ENCODE assay signal across 10 cellular contexts in genomic region chr7:100087055-100087750, GRCh38. TPM values are rescaled to one million over a fixed set of nuclear protein-coding genes. Genes with fewer than 3 reads are reported as not detected.
DNase-seq lines count a peak whose midpoint lies in the region; ATAC-seq, FAIRE-seq and TF ChIP-seq lines count a peak whose summit lies in the region.
"Had no signal": no experiment of that assay in that cellular context is flagged by ENCODE, and none has a peak within 500 bp of the region (broad histone marks: within the 10 kb centered on the region; RNA-seq: fewer than 3 reads in every experiment).

No MANE protein-coding gene starts in this region.

- TF ChIP-seq EP300 in A549 (IDR thresholded peaks at IDR 0.05), result no peak

- TF ChIP-seq CTCF in A549 (IDR thresholded peaks at IDR 0.05) (no peak), HCT116 (IDR thresholded peaks at IDR 0.05 in 2 of 3, conservative IDR thresholded peaks at IDR 0.05 in 1 of 3; ENCODE audit: borderline replicate concordance in 1 of 3, insufficient read depth in 1 of 3, low read depth in 2 of 3, low read length in 2 of 3) (no peak), Calu3 (IDR thresholded peaks at IDR 0.05; ENCODE audit: unreplicated experiment) (no peak)

- H3K36me3 ChIP-seq in HCT116 (ENCODE audit: control insufficient read depth in 1 of 2, insufficient read depth in 2 of 2, low read length in 2 of 2), result peaks cover 2 to 16% of the 10 kb centered on the region in 2 experiments; a peak in 2 of 4 replicates

- no peaks in the 10 kb centered on the region for H3K9me2 ChIP-seq in HCT116 (ENCODE audit: insufficient read depth)

- no peak overlapping the region for H3K27ac Mint-ChIP-seq in Calu3 (ENCODE audit: unreplicated experiment)

- peaks cover 21% of the 10 kb centered on the region for H3K79me2 ChIP-seq in HCT116 (ENCODE audit: insufficient read depth, low read length)

- no peak for FAIRE-seq in A549 (lab: Jason Lieb, UNC)

- no peaks in the 10 kb centered on the region for H3K9me3 Mint-ChIP-seq in Calu3 (ENCODE audit: low read depth, unreplicated experiment)

- RAD21 ChIA-PET in HCT116 (lab: Charles Lee; ENCODE audit: low non-redundant PET in 1 of 2, low total read pairs in 2 of 2, uncharacterized antibody in 2 of 2, unreplicated experiment in 2 of 2), result interaction anchor here in 1 of 2 experiments (0.7 kb wide), 1 partner anchor 70 kb away, joined by 11 read pairs; no protein-coding TSS in a partner anchor

- peaks cover 22% of the 10 kb centered on the region for H3K4me1 Mint-ChIP-seq in Calu3 (ENCODE audit: low read depth, unreplicated experiment)

- 70% methylated on average over 10 of the region's 10 CpGs for WGBS in A549 (ENCODE audit: missing lambda C conversion rate)

- H3K4me1 ChIP-seq in A549 (peaks cover 14% of the 10 kb centered on the region), HCT116 (ENCODE audit: control insufficient read depth in 1 of 2, insufficient read depth in 2 of 2, low read length in 2 of 2) (peaks cover 11 to 48% of the 10 kb centered on the region in 2 experiments)

- no TSS peak for BruUV-seq in HCT116 (replicated peaks; lab: Mats Ljungman, UMichigan)
- BruUV-seq in Calu3 (replicated peaks; lab: Mats Ljungman, UMichigan), result no TSS peak

- H4K20me1 ChIP-seq in HCT116 (ENCODE audit: insufficient read depth), result no peaks in the 10 kb centered on the region; the same call in 1 of the 2 replicates

- H3K9ac ChIP-seq in HCT116 (ENCODE audit: low read length), result peak overlapping the region; percentile 23; the same call in 1 of the 2 replicates

- intact Hi-C loops in HCT116 (cut with micrococcal nuclease) (no loop called here), Calu3 (cut with micrococcal nuclease; ENCODE audit: unreplicated experiment) (no loop called here)

- peak in 1 of 2 experiments; percentile 56 for DNase-seq in A549 (ENCODE audit: low read depth in 1 of 2, low spot score in 1 of 2)
- DNase-seq in HCT116 (ENCODE audit: low read depth, low spot score), result no peak
- DNase-seq in amniotic epithelial cell (ENCODE audit: low read depth), result peak; percentile 100
- peak; percentile 94 to 99 for DNase-seq in lung microvascular endothelial cell (ENCODE audit: low read depth in 2 of 2)
- DNase-seq in NK-92 (lab: John Stamatoyannopoulos, UW; ENCODE audit: unreplicated experiment), result no peak
- no peak for DNase-seq in Calu3
- no peak for DNase-seq in KBM-7
- no peak for DNase-seq in stimulated activated CD4-positive, alpha-beta T cell treated with anti-CD3 and anti-CD28 coated beads, Interleukin-12 subunit alpha, Interleukin-12 subunit beta, amount 100 ng/mL, for 4 hours
- DNase-seq: lower lobe of right lung had no signal

- TF ChIP-seq RAD21 in A549 (conservative IDR thresholded peaks at IDR 0.05 in 1 of 2, IDR thresholded peaks at IDR 0.05 in 1 of 2), result no peak
- no peak for TF ChIP-seq RAD21 in HCT116 (IDR thresholded peaks at IDR 0.05; ENCODE audit: low read depth)

- H3K9me3 ChIP-seq in A549, result no peaks in the 10 kb centered on the region
- H3K9me3 ChIP-seq in HCT116 (ENCODE audit: control insufficient read depth in 1 of 2, insufficient read depth in 1 of 2, low read depth in 1 of 2, low read length in 2 of 2), result no peaks in the 10 kb centered on the region
- H3K9me3 ChIP-seq: lower lobe of right lung, suprapubic skin had no signal

- in situ Hi-C loops in KBM-7 (cut with MboI; ENCODE audit: low pct_unique_long_range_greater_than_20kb, low sequenced_read_pairs), result no loop called here

- POLR2A ChIA-PET in A549 (lab: Yijun Ruan, JAX), result interaction anchor here (0.6 to 4.8 kb wide), 2 partner anchors 14 to 93 kb away, joined by 3 to 46 read pairs; partner anchors contain the start of genes AP4M1 and MCM7
- POLR2A ChIA-PET in HCT116 (lab: Charles Lee), result interaction anchor here (1.4 kb wide), 1 partner anchor 13 kb away, joined by 3 read pairs; no protein-coding TSS in a partner anchor

- H3K4me3 Mint-ChIP-seq in Calu3 (ENCODE audit: low read depth, unreplicated experiment), result no peak overlapping the region

- peaks cover 43% of the 10 kb centered on the region for H3K36me3 Mint-ChIP-seq in Calu3 (ENCODE audit: insufficient read depth, unreplicated experiment)

- no peaks in the 10 kb centered on the region for H3K27me3 ChIP-seq in HCT116 (ENCODE audit: insufficient read depth, low read length)
- H3K27me3 ChIP-seq: suprapubic skin had no signal

- H3K4me2 ChIP-seq in A549 (no peak overlapping the region), HCT116 (ENCODE audit: low read length) (peak overlapping the region; percentile 83)

- ATAC-seq in A549 (peak in 1 of 2 experiments; percentile 3; a peak in 1 of 6 replicates), HCT116 (no peak)
- ATAC-seq: lower lobe of right lung had no signal

- CTCF ChIA-PET in A549 (lab: Yijun Ruan, JAX) (interaction anchor here (0.6 to 1.9 kb wide), 2 partner anchors 15 to 78 kb away, joined by 3 to 4 read pairs; partner anchors contain the start of gene AP4M1), HCT116 (lab: Charles Lee) (no interaction called here), Calu3 (lab: Charles Lee) (no interaction called here)

- no peaks in the 10 kb centered on the region for H3K27me3 Mint-ChIP-seq in Calu3 (ENCODE audit: unreplicated experiment)

- H2AFZ ChIP-seq in HCT116 (ENCODE audit: low read depth, low read length, poor library complexity, severe bottlenecking), result no peak overlapping the region

- H3K27ac ChIP-seq in A549 (0 out of 6 replicates have a peak overlapping the region, but pooled peaks of 1 of the 2 experiments have one; percentile 23), HCT116 (ENCODE audit: low read depth, low read length) (no peak overlapping the region)
- H3K27ac ChIP-seq: suprapubic skin had no signal

- TF ChIP-seq POLR2A in A549 (IDR thresholded peaks at IDR 0.05; ENCODE audit: low read length), result no peak
- no peak for TF ChIP-seq POLR2A in HCT116 (IDR thresholded peaks at IDR 0.05; ENCODE audit: borderline replicate concordance, extremely low read depth, insufficient read depth, insufficient read length)

- H3K4me3 ChIP-seq in A549 (no peak overlapping the region), HCT116 (replicated peaks in 1 of 2; ENCODE audit: low read depth in 1 of 2, low read length in 2 of 2) (no peak overlapping the region)
- H3K4me3 ChIP-seq: lower lobe of right lung, suprapubic skin had no signal

TF ChIP-seq in A549, 52 proteins besides CTCF, POLR2A, EP300 and RAD21:
- no peak for TF ChIP-seq FOSL2 (IDR thresholded peaks at IDR 0.05)
- peak; percentile 34; the same call in 1 of the 2 replicates for TF ChIP-seq FOSL2 (CRISPR knock-in tag; IDR thresholded peaks at IDR 0.05)
- no peak for TF ChIP-seq EHMT2 (IDR thresholded peaks at IDR 0.05; ENCODE audit: low read depth)

TF ChIP-seq in HCT116, 20 proteins besides CTCF, POLR2A, EP300 and RAD21:
- TF ChIP-seq SIN3A (IDR thresholded peaks at IDR 0.05; ENCODE audit: low read depth), result no peak
- no peak for TF ChIP-seq TCF7L2 (IDR thresholded peaks at IDR 0.05; ENCODE audit: borderline replicate concordance, extremely low read depth, insufficient read depth, insufficient read length)

RNA-seq across cellular contexts. Expression of gene COPS6, which starts 1.6 kb away (rescaled TPM):
- polyA plus RNA-seq in A549 (2011; rRNA removed) (190 and 192 TPM in 2 replicates), A549 (2017; fragmentation: RNase III; extraction: RNeasy Plus Mini Kit Qiagen cat#74134 plus additional on column Dnase treatment) (205 to 295 TPM (median 219 TPM) in 3 replicates)
- 284 TPM in 2 replicates for polyA plus RNA-seq in A549 (2012; cell fraction: cytosol; rRNA removed)
- 142 and 159 TPM in 2 replicates for polyA plus RNA-seq in A549 (2012; cell fraction: nucleus; rRNA removed)
- 225 and 256 TPM in 2 replicates for polyA minus RNA-seq in A549 (2011; rRNA and poly(A)+ RNA removed)
- total RNA-seq in HCT116 (2021; ENCODE audit: unreplicated experiment) (126 TPM), lung microvascular endothelial cell (57.1 and 73.9 TPM in 2 replicates), Calu3 (2022) (97.1 and 110 TPM in 2 replicates)
- polyA plus RNA-seq in HCT116 (2012), result 136 and 154 TPM in 2 replicates

RNA-seq across cellular contexts. Expression of gene ZNF3, which starts 5.7 kb away (rescaled TPM):
- polyA plus RNA-seq in A549 (2011; rRNA removed), result 29.0 and 30.2 TPM in 2 replicates
- polyA plus RNA-seq in A549 (2012; cell fraction: cytosol; rRNA removed), result 11.0 and 12.3 TPM in 2 replicates
- 27.9 and 35.0 TPM in 2 replicates for polyA plus RNA-seq in A549 (2012; cell fraction: nucleus; rRNA removed)
- 19.9 to 23.7 TPM (median 22.5 TPM) in 3 replicates for polyA plus RNA-seq in A549 (2017; fragmentation: RNase III; extraction: RNeasy Plus Mini Kit Qiagen cat#74134 plus additional on column Dnase treatment)
- 33.9 and 42.7 TPM in 2 replicates for polyA minus RNA-seq in A549 (2011; rRNA and poly(A)+ RNA removed)
- total RNA-seq in HCT116 (2021; ENCODE audit: unreplicated experiment), result 28.2 TPM
- 14.5 and 16.0 TPM in 2 replicates for polyA plus RNA-seq in HCT116 (2012)
- 18.1 and 26.0 TPM in 2 replicates for total RNA-seq in lung microvascular endothelial cell
- total RNA-seq in Calu3 (2022), result 26.7 TPM in 2 replicates

RNA-seq across cellular contexts. Expression of gene MCM7, which starts 14.0 kb away (rescaled TPM):
- polyA plus RNA-seq in A549 (2011; rRNA removed) (138 and 145 TPM in 2 replicates), A549 (2017; fragmentation: RNase III; extraction: RNeasy Plus Mini Kit Qiagen cat#74134 plus additional on column Dnase treatment) (265 to 287 TPM (median 280 TPM) in 3 replicates)
- polyA plus RNA-seq in A549 (2012; cell fraction: cytosol; rRNA removed), result 433 and 443 TPM in 2 replicates
- polyA plus RNA-seq in A549 (2012; cell fraction: nucleus; rRNA removed), result 711 and 931 TPM in 2 replicates
- 261 and 274 TPM in 2 replicates for polyA minus RNA-seq in A549 (2011; rRNA and poly(A)+ RNA removed)
- total RNA-seq in HCT116 (2021; ENCODE audit: unreplicated experiment) (387 TPM), lung microvascular endothelial cell (25.8 and 61.0 TPM in 2 replicates), Calu3 (2022) (122 and 125 TPM in 2 replicates)
- polyA plus RNA-seq in HCT116 (2012), result 273 and 296 TPM in 2 replicates

RNA-seq across cellular contexts. Expression of gene AP4M1, which starts 14.2 kb away (rescaled TPM):
- polyA plus RNA-seq in A549 (2011; rRNA removed), result 13.7 and 16.6 TPM in 2 replicates
- 17.3 and 19.4 TPM in 2 replicates for polyA plus RNA-seq in A549 (2012; cell fraction: cytosol; rRNA removed)
- 35.9 and 37.0 TPM in 2 replicates for polyA plus RNA-seq in A549 (2012; cell fraction: nucleus; rRNA removed)
- polyA plus RNA-seq in A549 (2017; fragmentation: RNase III; extraction: RNeasy Plus Mini Kit Qiagen cat#74134 plus additional on column Dnase treatment), result 16.5 to 18.3 TPM (median 18.1 TPM) in 3 replicates
- 22.7 and 28.1 TPM in 2 replicates for polyA minus RNA-seq in A549 (2011; rRNA and poly(A)+ RNA removed)
- total RNA-seq in HCT116 (2021; ENCODE audit: unreplicated experiment), result 20.0 TPM
- polyA plus RNA-seq in HCT116 (2012), result 11.9 and 13.8 TPM in 2 replicates
- total RNA-seq in lung microvascular endothelial cell, result 12.5 and 13.1 TPM in 2 replicates
- 12.1 and 13.9 TPM in 2 replicates for total RNA-seq in Calu3 (2022)

RNA-seq across cellular contexts. Expression of gene TAF6, which starts 32.0 kb away (rescaled TPM):
- polyA plus RNA-seq in A549 (2011; rRNA removed) (36.2 and 45.1 TPM in 2 replicates), A549 (2017; fragmentation: RNase III; extraction: RNeasy Plus Mini Kit Qiagen cat#74134 plus additional on column Dnase treatment) (57.0 to 62.5 TPM (median 57.1 TPM) in 3 replicates)
- polyA plus RNA-seq in A549 (2012; cell fraction: cytosol; rRNA removed), result 59.9 and 72.2 TPM in 2 replicates
- polyA plus RNA-seq in A549 (2012; cell fraction: nucleus; rRNA removed), result 89.3 and 105 TPM in 2 replicates
- 46.2 and 51.4 TPM in 2 replicates for polyA minus RNA-seq in A549 (2011; rRNA and poly(A)+ RNA removed)
- total RNA-seq in HCT116 (2021; ENCODE audit: unreplicated experiment) (67.4 TPM), lung microvascular endothelial cell (17.0 and 20.8 TPM in 2 replicates), Calu3 (2022) (50.5 and 50.8 TPM in 2 replicates)
- 54.4 and 55.3 TPM in 2 replicates for polyA plus RNA-seq in HCT116 (2012)

Comparison
In these comparisons a context has a peak if more than half of its experiments do, and no peak if none do; other contexts are left out.
1. DNase-seq: peak in amniotic epithelial cell (single experiment) and lung microvascular endothelial cell (2 of 2); none in HCT116 (single experiment), NK-92 (single experiment), Calu3 (single experiment), KBM-7 (single experiment) and stimulated activated CD4-positive, alpha-beta T cell treated with anti-CD3 and anti-CD28 coated beads, Interleukin-12 subunit alpha, Interleukin-12 subunit beta, amount 100 ng/mL, for 4 hours (single experiment).